In genomic region chr2:202056611-202057010, GRCh38 we compare ENCODE assay signal across 10 cellular contexts. TPM values are rescaled to one million over a fixed set of nuclear protein-coding genes. Genes with fewer than 3 reads are reported as not detected.
DNase-seq lines count a peak whose midpoint lies in the region; ATAC-seq, FAIRE-seq and TF ChIP-seq lines count a peak whose summit lies in the region.
"Had no signal": no experiment of that assay in that cellular context is flagged by ENCODE, and none has a peak within 500 bp of the region (broad histone marks: within the 10 kb centered on the region; RNA-seq: fewer than 3 reads in every experiment).

No MANE protein-coding gene starts in this region.

- H2AFZ ChIP-seq in GM12878 (ENCODE audit: control insufficient read depth, low read depth, low read length), result no peak overlapping the region

- no peak for FAIRE-seq in GM12878 (lab: Jason Lieb, UNC)

- ATAC-seq in GM12878, result peak; percentile 56; the same call in 2 of the 3 replicates

- TF ChIP-seq RAD21 in GM12878 (IDR thresholded peaks at IDR 0.05; ENCODE audit: insufficient read depth, low read depth, low read length), result peak; percentile 42; the same call in 1 of the 2 replicates

- intact Hi-C loops in GM12878 (cut with micrococcal nuclease; ENCODE audit: unreplicated experiment), result loop anchor here (1.0 to 5.0 kb wide), 2 partner anchors 89 to 196 kb away; no protein-coding TSS in a partner anchor

- DNase-seq in DMS53 treated with DMSO at 0.1 percent for 48 hours (lab: John Stamatoyannopoulos, UW; ENCODE audit: unreplicated experiment) (peak; percentile 7), GM12878 (ENCODE audit: low read depth, low spot score) (no peak), myocyte (ENCODE audit: low read depth) (peak; percentile 29), germinal center (ENCODE audit: low spot score) (no peak), mucosa of gallbladder (ENCODE audit: low spot score) (no peak), G401 (ENCODE audit: low spot score) (no peak)
- DNase-seq in Jurkat, Clone E6-1 (ENCODE audit: low read depth, low spot score), result peak; percentile 21
- no peak for DNase-seq in stimulated activated CD4-positive, alpha-beta T cell treated with anti-CD3 and anti-CD28 coated beads, Interleukin-1b, Interleukin-23, amount 100 ng/mL, for 48 hours
- DNase-seq: erythroblast, NCI-H2171 had no signal

- no peak for TF ChIP-seq POLR2A in GM12878 (IDR thresholded peaks at IDR 0.05; ENCODE audit: low read depth, low read length)

- no TSS peak for BruUV-seq in GM12878 (replicated peaks; lab: Mats Ljungman, UMichigan)

- no peaks in the 10 kb centered on the region for H3K36me3 ChIP-seq in GM12878 (ENCODE audit: control insufficient read depth in 2 of 2, insufficient read depth in 2 of 2, low read length in 1 of 2)

- no peaks in the 10 kb centered on the region; a peak in 1 of 4 replicates for H3K27me3 ChIP-seq in GM12878 (replicated peaks in 1 of 2; ENCODE audit: control insufficient read depth in 2 of 2, insufficient read depth in 2 of 2, low read length in 1 of 2)

- SMC1A ChIA-PET in GM12878 (lab: Charles Lee; ENCODE audit: uncharacterized antibody, unreplicated experiment), result interaction anchor here (4.0 kb wide), 1 partner anchor 196 kb away, joined by 16 read pairs; no protein-coding TSS in a partner anchor

- no peaks in the 10 kb centered on the region for H3K9me3 ChIP-seq in GM12878 (replicated peaks; ENCODE audit: control insufficient read depth, insufficient read depth, low read length)

- no peak overlapping the region for H3K9ac ChIP-seq in GM12878 (ENCODE audit: control insufficient read depth, insufficient read depth, low read length)

- no peak overlapping the region for H3K4me3 ChIP-seq in Jurkat, Clone E6-1 (ENCODE audit: low read length)
- no peak overlapping the region for H3K4me3 ChIP-seq in GM12878

- no peak overlapping the region for H3K27ac ChIP-seq in GM12878 (ENCODE audit: control insufficient read depth, insufficient read depth)

- H3K79me2 ChIP-seq in GM12878 (ENCODE audit: control insufficient read depth, insufficient read depth, low read length), result no peaks in the 10 kb centered on the region

- no peaks in the 10 kb centered on the region for H3K4me1 ChIP-seq in GM12878 (ENCODE audit: control insufficient read depth, insufficient read depth, low read length)

- WGBS in GM12878 (ENCODE audit: insufficient coverage, insufficient replicate concordance, low lambda C conversion rate, missing lambda C conversion rate), result 18% methylated on average over 2 of the region's 2 CpGs

- no peak for TF ChIP-seq EP300 in GM12878 (IDR thresholded peaks at IDR 0.05; ENCODE audit: borderline replicate concordance in 1 of 2, control insufficient read depth in 1 of 2, low read depth in 2 of 2, low read length in 2 of 2)

- H3K4me2 ChIP-seq in GM12878 (ENCODE audit: control insufficient read depth, insufficient read depth), result no peak overlapping the region

- peak in 2 of 3 experiments; percentile 23 to 34; a peak in 3 of 6 replicates for TF ChIP-seq CTCF in GM12878 (IDR thresholded peaks at IDR 0.05 in 2 of 3, conservative IDR thresholded peaks at IDR 0.05 in 1 of 3; ENCODE audit: control insufficient read depth in 2 of 3, extremely low read depth in 1 of 3, insufficient read depth in 1 of 3, low read depth in 3 of 3, low read length in 3 of 3)

- CTCF ChIA-PET in GM12878 (lab: Yijun Ruan, JAX), result interaction anchor here (0.7 to 4.8 kb wide), 7 partner anchors 13 to 197 kb away, joined by 3 to 32 read pairs (median 3); no protein-coding TSS in a partner anchor

- RAD21 ChIA-PET in GM12878 (lab: Charles Lee; ENCODE audit: unreplicated experiment), result interaction anchor here (1.2 kb wide), 1 partner anchor 196 kb away, joined by 5 read pairs; no protein-coding TSS in a partner anchor

- in situ Hi-C loops in GM12878 (cut with MboI), result no loop called here
- in situ Hi-C loops in G401 (cut with HindIII; ENCODE audit: low sequenced_read_pairs), result no loop called here

- POLR2A ChIA-PET in GM12878 (lab: Charles Lee), result no interaction called here

- no peaks in the 10 kb centered on the region for H4K20me1 ChIP-seq in GM12878 (ENCODE audit: control insufficient read depth, insufficient read depth)

TF ChIP-seq in GM12878, 131 proteins besides CTCF, POLR2A, EP300 and RAD21:
- TF ChIP-seq SMC3 (IDR thresholded peaks at IDR 0.05; ENCODE audit: borderline replicate concordance, low read length) (peak; percentile 57), HDGF (IDR thresholded peaks at IDR 0.05) (no peak), ZBED1 (IDR thresholded peaks at IDR 0.05; ENCODE audit: borderline replicate concordance) (no peak)

RNA-seq across cellular contexts. Expression of gene KIAA2012, which starts 16.4 kb away (rescaled TPM):
- polyA plus RNA-seq in Jurkat, Clone E6-1 (2012; ENCODE audit: insufficient read depth, insufficient read length), result not detected
- total RNA-seq in GM12878 (2013; cell fraction: nucleolus; rRNA removed), result not detected in 2 replicates
- not detected in 2 replicates for total RNA-seq in GM12878 (2014; rRNA removed)
- not detected in 2 replicates for total RNA-seq in GM12878 (2014; rRNA removed; fragmentation: Illumina TruSeq; extraction: Trizol)
- not detected in 2 replicates for total RNA-seq in GM12878 (2021)
- polyA plus RNA-seq in GM12878 (2011; ENCODE audit: low read depth), result not detected
- 0.04 TPM in 1 of 2 replicates, not detected in the other for polyA plus RNA-seq in GM12878 (2011; rRNA removed)
- not detected in 2 replicates for polyA plus RNA-seq in GM12878 (2011; cell fraction: cytosol; rRNA removed)
- polyA plus RNA-seq in GM12878 (2011; cell fraction: nucleus; rRNA removed), result 0.12 TPM in 1 of 2 replicates, not detected in the other
- polyA plus RNA-seq in GM12878 (2012), result not detected in 2 replicates
- polyA plus RNA-seq in GM12878 (2014; fragmentation: Illumina TruSeq; extraction: Trizol), result not detected in 2 replicates
- polyA plus RNA-seq in GM12878 (2014; fragmentation: Nextera tagmentation; extraction: Ambion mirVana), result not detected
- polyA plus RNA-seq in GM12878 (2014; rRNA removed), result not detected in 2 replicates
- under 1 TPM in 1 of 2 experiments, not detected in 1; 0.03 TPM for polyA plus RNA-seq in GM12878 (2016; fragmentation: Nextera tagmentation; extraction: Ambion mirVana)
- not detected in 2 replicates for polyA minus RNA-seq in GM12878 (2011; rRNA and poly(A)+ RNA removed)
- polyA minus RNA-seq in GM12878 (2011; cell fraction: cytosol; rRNA and poly(A)+ RNA removed), result not detected in 2 replicates
- polyA minus RNA-seq in GM12878 (2011; cell fraction: nucleus; rRNA and poly(A)+ RNA removed), result not detected in 2 replicates
- not detected in 2 replicates for total RNA-seq in myocyte
- 0.03 TPM for polyA plus RNA-seq in myocyte (2012)
- not detected for total RNA-seq in mucosa of gallbladder
- total RNA-seq in G401 (2014; rRNA removed; shearing (Covaris generic)), result not detected in 2 replicates

RNA-seq across cellular contexts. Expression of gene FZD7, which starts 23.0 kb away (rescaled TPM):
- polyA plus RNA-seq in Jurkat, Clone E6-1 (2012; ENCODE audit: insufficient read depth, insufficient read length), result 3.5 TPM
- 3.2 and 4.0 TPM in 2 replicates for total RNA-seq in GM12878 (2013; cell fraction: nucleolus; rRNA removed)
- total RNA-seq in GM12878 (2014; rRNA removed) (1.5 TPM in 2 replicates), GM12878 (2014; rRNA removed; fragmentation: Illumina TruSeq; extraction: Trizol) (0.64 and 0.76 TPM in 2 replicates), GM12878 (2021) (2.4 and 2.6 TPM in 2 replicates), myocyte (9.8 and 22.7 TPM in 2 replicates), mucosa of gallbladder (10.4 TPM)
- 0.09 TPM for polyA plus RNA-seq in GM12878 (2011; ENCODE audit: low read depth)
- polyA plus RNA-seq in GM12878 (2011; rRNA removed) (0.42 and 0.50 TPM in 2 replicates), GM12878 (2014; fragmentation: Illumina TruSeq; extraction: Trizol) (0.75 and 1.3 TPM in 2 replicates), GM12878 (2014; fragmentation: Nextera tagmentation; extraction: Ambion mirVana) (under 1 TPM; 0.24 to 0.47 TPM), GM12878 (2014; rRNA removed) (1.1 and 1.3 TPM in 2 replicates), GM12878 (2016; fragmentation: Nextera tagmentation; extraction: Ambion mirVana) (under 1 TPM; 0.47 to 0.88 TPM)
- polyA plus RNA-seq in GM12878 (2011; cell fraction: cytosol; rRNA removed), result 0.60 and 0.69 TPM in 2 replicates
- polyA plus RNA-seq in GM12878 (2011; cell fraction: nucleus; rRNA removed), result 1.9 TPM in 2 replicates
- polyA plus RNA-seq in GM12878 (2012), result 0.23 and 0.29 TPM in 2 replicates
- 0.95 and 2.5 TPM in 2 replicates for polyA minus RNA-seq in GM12878 (2011; rRNA and poly(A)+ RNA removed)
- polyA minus RNA-seq in GM12878 (2011; cell fraction: cytosol; rRNA and poly(A)+ RNA removed), result 1.1 and 1.2 TPM in 2 replicates
- polyA minus RNA-seq in GM12878 (2011; cell fraction: nucleus; rRNA and poly(A)+ RNA removed), result 2.4 and 4.6 TPM in 2 replicates
- polyA plus RNA-seq in myocyte (2012), result 12.6 TPM
- 17.5 and 18.5 TPM in 2 replicates for total RNA-seq in G401 (2014; rRNA removed; shearing (Covaris generic))

Comparison
In these comparisons a context has a peak if more than half of its experiments do, and no peak if none do; other contexts are left out.
1. DNase-seq: peak in DMS53 treated with DMSO at 0.1 percent for 48 hours (single experiment), Jurkat, Clone E6-1 (single experiment) and myocyte (single experiment); none in GM12878 (single experiment), germinal center (single experiment), mucosa of gallbladder (single experiment), G401 (single experiment) and stimulated activated CD4-positive, alpha-beta T cell treated with anti-CD3 and anti-CD28 coated beads, Interleukin-1b, Interleukin-23, amount 100 ng/mL, for 48 hours (single experiment).